ENCODE assay signal across 13 cellular contexts in genomic region chr2:95278051-95278471, GRCh38. TPM values are rescaled to one million over a fixed set of nuclear protein-coding genes. Genes with fewer than 3 reads are reported as not detected.
A peak's percentile ranks its signal among the peaks of the same experiment; 100 is the strongest.
DNase-seq lines count a peak whose midpoint lies in the region; ATAC-seq and TF ChIP-seq lines count a peak whose summit lies in the region.
"Had no signal": no experiment of that assay in that cellular context is flagged by ENCODE, and none has a peak within 500 bp of the region (broad histone marks: within the 10 kb centered on the region; RNA-seq: fewer than 3 reads in every experiment).

No MANE protein-coding gene starts in this region.

- CTCF ChIA-PET in MCF 10A (lab: Yijun Ruan, JAX) (interaction anchor here (0.6 to 3.0 kb wide), 26 partner anchors 9 to 284 kb away, joined by 3 to 48 read pairs (median 4); no protein-coding TSS in a partner anchor), RWPE1 (lab: Yijun Ruan, JAX) (interaction anchor here (0.5 to 4.9 kb wide), 8 partner anchors 9 to 62 kb away, joined by 3 to 40 read pairs (median 4); no protein-coding TSS in a partner anchor)

- TF ChIP-seq CTCF in MCF 10A (IDR thresholded peaks at IDR 0.05; ENCODE audit: unreplicated experiment): no peak
- TF ChIP-seq CTCF in breast epithelium (IDR thresholded peaks at IDR 0.05): no peak
- no peak for TF ChIP-seq CTCF in RWPE1 (conservative IDR thresholded peaks at IDR 0.05; ENCODE audit: low read depth)
- no peak for TF ChIP-seq CTCF in upper lobe of right lung (IDR thresholded peaks at IDR 0.05)

- peak overlapping the region in 1 of 2 donors; percentile 50 for H3K27ac ChIP-seq in breast epithelium
- peak overlapping the region; percentile 84 for H3K27ac ChIP-seq in RWPE1
- no peak overlapping the region for H3K27ac ChIP-seq in upper lobe of right lung

- H3K27me3 ChIP-seq in breast epithelium (no peaks in the 10 kb centered on the region), upper lobe of right lung (no peaks in the 10 kb centered on the region)

- H3K27me3 Mint-ChIP-seq in MCF 10A (ENCODE audit: insufficient read depth, unreplicated experiment): no peaks in the 10 kb centered on the region
- H3K27me3 Mint-ChIP-seq: activated CD4-positive, alpha-beta memory T cell treated with anti-CD3 and anti-CD28 coated beads, Interleukin-2, amount 10 ng/mL, durations not matched to agents 7 days and 5 days; activated naive CD4-positive, alpha-beta T cell treated with anti-CD3 and anti-CD28 coated beads, Interleukin-2, amount 10 ng/mL, durations not matched to agents 7 days and 5 days had no signal

- no peaks in the 10 kb centered on the region for H3K9me3 ChIP-seq in breast epithelium
- H3K9me3 ChIP-seq in upper lobe of right lung: no peaks in the 10 kb centered on the region

- H3K4me3 Mint-ChIP-seq in MCF 10A (ENCODE audit: unreplicated experiment): peak overlapping the region; percentile 55
- H3K4me3 Mint-ChIP-seq: activated CD4-positive, alpha-beta memory T cell treated with anti-CD3 and anti-CD28 coated beads, Interleukin-2, amount 10 ng/mL, durations not matched to agents 7 days and 5 days; activated naive CD4-positive, alpha-beta T cell treated with anti-CD3 and anti-CD28 coated beads, Interleukin-2, amount 10 ng/mL, durations not matched to agents 7 days and 5 days; T-helper 1 cell treated with Interleukin-12 subunit alpha and Interleukin-12 subunit beta and Interleukin-4 antibody, amounts not matched to agents 30 μg/mL and 1 μg/mL, for 36 hours had no signal

- H3K36me3 Mint-ChIP-seq in MCF 10A (ENCODE audit: insufficient read depth, unreplicated experiment): no peaks in the 10 kb centered on the region
- H3K36me3 Mint-ChIP-seq: activated naive CD4-positive, alpha-beta T cell treated with anti-CD3 and anti-CD28 coated beads, Interleukin-2, amount 10 ng/mL, durations not matched to agents 7 days and 5 days had no signal

- TF ChIP-seq POLR2A in breast epithelium (IDR thresholded peaks at IDR 0.05): no peak

- no TSS peak for BruUV-seq in MCF 10A (replicated peaks; lab: Mats Ljungman, UMichigan)

- peak; percentile 96 for DNase-seq in MCF 10A (ENCODE audit: unreplicated experiment)
- no peak for DNase-seq in breast epithelium (ENCODE audit: low spot score in 2 of 2)
- peak; percentile 93 for DNase-seq in RWPE1 (ENCODE audit: low spot score)
- peak; percentile 22 for DNase-seq in fibroblast of the conjunctiva (ENCODE audit: low read depth)
- DNase-seq in upper lobe of right lung: peak; percentile 55
- DNase-seq in GM19240 (ENCODE audit: insufficient read length, low spot score): no peak
- DNase-seq: activated CD4-positive, alpha-beta memory T cell treated with anti-CD3 and anti-CD28 coated beads, Interleukin-2, amount 10 ng/mL, durations not matched to agents 7 days and 5 days; activated naive CD4-positive, alpha-beta T cell treated with anti-CD3 and anti-CD28 coated beads, Interleukin-2, amount 10 ng/mL, durations not matched to agents 7 days and 5 days; GDM1; MV-4-11 had no signal

- no peaks in the 10 kb centered on the region for H3K36me3 ChIP-seq in breast epithelium
- H3K36me3 ChIP-seq in upper lobe of right lung: no peaks in the 10 kb centered on the region

- POLR2A ChIA-PET in MCF 10A (lab: Yijun Ruan, JAX): interaction anchor here (0.6 to 2.1 kb wide), 16 partner anchors 11 to 125 kb away, joined by 3 to 20 read pairs (median 4); no protein-coding TSS in a partner anchor
- POLR2A ChIA-PET in RWPE1 (lab: Yijun Ruan, JAX; ENCODE audit: low non-redundant PET): interaction anchor here (0.6 to 1.6 kb wide), 4 partner anchors 10 to 46 kb away, joined by 3 to 7 read pairs (median 4); no protein-coding TSS in a partner anchor

- H3K4me1 ChIP-seq in breast epithelium (peaks cover 0 to 4% of the 10 kb centered on the region in 2 donors), upper lobe of right lung (no peaks in the 10 kb centered on the region)

- intact Hi-C loops in MCF 10A (cut with micrococcal nuclease) (no loop called here), breast epithelium (cut with DNase I; ENCODE audit: low total_unique reads) (no loop called here), upper lobe of right lung (cut with DNase I) (no loop called here)

- no peak for ATAC-seq in upper lobe of right lung
- no peak for ATAC-seq in HG03175 (IDR thresholded peaks at IDR 0.05; ENCODE audit: unreplicated experiment)
- no peak for ATAC-seq in GM19395 (IDR thresholded peaks at IDR 0.05; ENCODE audit: unreplicated experiment)

- peak overlapping the region; percentile 63 for H3K27ac Mint-ChIP-seq in MCF 10A (ENCODE audit: low read depth, unreplicated experiment)
- H3K27ac Mint-ChIP-seq: activated CD4-positive, alpha-beta memory T cell treated with anti-CD3 and anti-CD28 coated beads, Interleukin-2, amount 10 ng/mL, durations not matched to agents 7 days and 5 days; activated naive CD4-positive, alpha-beta T cell treated with anti-CD3 and anti-CD28 coated beads, Interleukin-2, amount 10 ng/mL, durations not matched to agents 7 days and 5 days; T-helper 1 cell treated with Interleukin-12 subunit alpha and Interleukin-12 subunit beta and Interleukin-4 antibody, amounts not matched to agents 30 μg/mL and 1 μg/mL, for 36 hours had no signal

- no peaks in the 10 kb centered on the region for H3K9me3 Mint-ChIP-seq in MCF 10A (ENCODE audit: unreplicated experiment)
- H3K9me3 Mint-ChIP-seq: activated CD4-positive, alpha-beta memory T cell treated with anti-CD3 and anti-CD28 coated beads, Interleukin-2, amount 10 ng/mL, durations not matched to agents 7 days and 5 days; T-helper 1 cell treated with Interleukin-12 subunit alpha and Interleukin-12 subunit beta and Interleukin-4 antibody, amounts not matched to agents 30 μg/mL and 1 μg/mL, for 36 hours had no signal

- peaks cover 31% of the 10 kb centered on the region for H3K4me1 Mint-ChIP-seq in MCF 10A (ENCODE audit: insufficient read depth, unreplicated experiment)
- H3K4me1 Mint-ChIP-seq: activated CD4-positive, alpha-beta memory T cell treated with anti-CD3 and anti-CD28 coated beads, Interleukin-2, amount 10 ng/mL, durations not matched to agents 7 days and 5 days; activated naive CD4-positive, alpha-beta T cell treated with anti-CD3 and anti-CD28 coated beads, Interleukin-2, amount 10 ng/mL, durations not matched to agents 7 days and 5 days had no signal

- H3K4me3 ChIP-seq in breast epithelium: no peak overlapping the region
- H3K4me3 ChIP-seq in upper lobe of right lung: no peak overlapping the region

RNA-seq across cellular contexts. Expression of gene PROM2, which starts 3.8 kb away (rescaled TPM):
- total RNA-seq in MCF 10A (2022): 2.6 and 2.8 TPM in 2 replicates
- total RNA-seq in breast epithelium: 10 to 100 TPM in 2 of 3 donors, 1 to 10 TPM in 1; 1.4 to 48.8 (median 47.7) TPM
- 6.0 TPM for total RNA-seq in upper lobe of right lung

RNA-seq across cellular contexts. Expression of gene KCNIP3, which starts 19.1 kb away (rescaled TPM):
- total RNA-seq in MCF 10A (2022) (9.5 and 15.6 TPM in 2 replicates), breast epithelium (10 to 100 TPM; 14.4 to 30.1 (median 15.1) TPM), upper lobe of right lung (3.0 TPM)
- total RNA-seq: activated CD4-positive, alpha-beta memory T cell treated with anti-CD3 and anti-CD28 coated beads, Interleukin-2, amount 10 ng/mL, durations not matched to agents 7 days and 5 days had no signal

Comparison
In these comparisons a context has a peak if more than half of its experiments do, and no peak if none do; other contexts are left out.
1. DNase-seq: peak in MCF 10A (single experiment), RWPE1 (single experiment), fibroblast of the conjunctiva (single experiment) and upper lobe of right lung (single experiment); none in breast epithelium (0 of 2) and GM19240 (single experiment).